ENCODE assay signal across 7 cellular contexts in genomic region chr6:88827599-88827998, GRCh38.
DNase-seq lines count a peak whose midpoint lies in the region; ATAC-seq, FAIRE-seq and TF ChIP-seq lines count a peak whose summit lies in the region.
"Not testable (repeated sequence)": the region's sequence is repeated elsewhere in the genome, so short reads cannot be mapped to it uniquely, and the experiment has no call there.

No MANE protein-coding gene starts in this region.

- H3K4me1 Mint-ChIP-seq in Calu3 (ENCODE audit: low read depth, unreplicated experiment): not testable (repeated sequence)
- peaks cover 15% of the 10 kb centered on the region for H3K4me1 Mint-ChIP-seq in WTC11
- H3K4me1 Mint-ChIP-seq in stimulated activated naive B cell treated with anti-CD40 and anti-IgM and Interleukin-4, amounts not matched to agents 10 μg/mL and 1 μg/mL and 100 μg/mL, for 72 hours: peaks cover 3 to 11% of the 10 kb centered on the region in 2 donors

- not testable (repeated sequence) for H3K36me3 Mint-ChIP-seq in Calu3 (ENCODE audit: insufficient read depth, unreplicated experiment)
- peaks cover 51% of the 10 kb centered on the region for H3K36me3 Mint-ChIP-seq in WTC11
- H3K36me3 Mint-ChIP-seq in stimulated activated naive B cell treated with anti-CD40 and anti-IgM and Interleukin-4, amounts not matched to agents 10 μg/mL and 1 μg/mL and 100 μg/mL, for 72 hours: peaks cover 58 to 65% of the 10 kb centered on the region in 2 donors

- CTCF ChIA-PET in Calu3 (lab: Charles Lee); HepG2 (lab: Yijun Ruan, JAX; ENCODE audit: low intra/inter-chr PET ratio, low total read pairs): not testable (repeated sequence)
- CTCF ChIA-PET in WTC11 (lab: Charles Lee): interaction anchor here (0.6 kb wide), 1 partner anchor 10 kb away, joined by 3 read pairs; no protein-coding TSS in a partner anchor

- H2AFZ ChIP-seq in HepG2 (ENCODE audit: low read length): not testable (repeated sequence)

- not testable (repeated sequence) for H3K79me2 ChIP-seq in HepG2 (ENCODE audit: insufficient read depth, low read length)

- not testable (repeated sequence) for H3K27ac Mint-ChIP-seq in Calu3 (ENCODE audit: unreplicated experiment); WTC11
- H3K27ac Mint-ChIP-seq in stimulated activated naive B cell treated with anti-CD40 and anti-IgM and Interleukin-4, amounts not matched to agents 10 μg/mL and 1 μg/mL and 100 μg/mL, for 72 hours: peak overlapping the region; percentile 9

- H3K4me1 ChIP-seq in HUES48 (ENCODE audit: control insufficient read depth, insufficient read depth, low read length): not testable (repeated sequence)
- H3K4me1 ChIP-seq in HepG2 (ENCODE audit: insufficient read depth, low read length): peaks cover 40% of the 10 kb centered on the region

- DNase-seq in Calu3 (peak; percentile 4), NCI-H69 (lab: John Stamatoyannopoulos, UW) (peak; percentile 65), WTC11 (ENCODE audit: low spot score) (peak; percentile 28), iPS DF 19.7 (ENCODE audit: low read depth, low spot score) (peak; percentile 23)
- DNase-seq in HepG2 (ENCODE audit: low spot score); stimulated activated naive B cell treated with anti-CD40 and anti-IgM and Interleukin-4, amounts not matched to agents 10 μg/mL and 1 μg/mL and 100 μg/mL, for 72 hours: not testable (repeated sequence)

- not testable (repeated sequence) for H3K4me2 ChIP-seq in HepG2 (ENCODE audit: low read depth, low read length)

- H3K27me3 Mint-ChIP-seq in Calu3 (ENCODE audit: unreplicated experiment); WTC11 (ENCODE audit: low read depth); stimulated activated naive B cell treated with anti-CD40 and anti-IgM and Interleukin-4, amounts not matched to agents 10 μg/mL and 1 μg/mL and 100 μg/mL, for 72 hours: not testable (repeated sequence)

- POLR2A ChIA-PET in WTC11 (lab: Charles Lee); HepG2 (lab: Yijun Ruan, JAX): not testable (repeated sequence)

- H3K9ac ChIP-seq in HUES48 (ENCODE audit: low read depth, low read length); HepG2 (ENCODE audit: insufficient read depth, low read depth, low read length): not testable (repeated sequence)

- in situ Hi-C loops in HepG2 (cut with HindIII; ENCODE audit: extremely low pct_ligation_motif_present, low pct_unique_long_range_greater_than_20kb): not testable (repeated sequence)

- not testable (repeated sequence) for H3K4me3 ChIP-seq in HUES48 (ENCODE audit: low read depth, low read length); HepG2 (replicated peaks in 1 of 3; ENCODE audit: insufficient read depth in 1 of 3, low read depth in 2 of 3, low read length in 3 of 3)

- peak overlapping the region; percentile 75 for H3K27ac ChIP-seq in HUES48 (ENCODE audit: low read depth, low read length)
- H3K27ac ChIP-seq in HepG2 (ENCODE audit: extremely low read length, insufficient read depth, low read length): not testable (repeated sequence)

- BruUV-seq in Calu3 (replicated peaks; lab: Mats Ljungman, UMichigan); HepG2 (replicated peaks; lab: Mats Ljungman, UMichigan): not testable (repeated sequence)

- not testable (repeated sequence) for H3K4me3 Mint-ChIP-seq in Calu3 (ENCODE audit: low read depth, unreplicated experiment); WTC11; stimulated activated naive B cell treated with anti-CD40 and anti-IgM and Interleukin-4, amounts not matched to agents 10 μg/mL and 1 μg/mL and 100 μg/mL, for 72 hours

- not testable (repeated sequence) for H4K20me1 ChIP-seq in HepG2 (ENCODE audit: insufficient read depth, low read length)

- not testable (repeated sequence) for FAIRE-seq in HepG2 (lab: Jason Lieb, UNC)

- H3K9me3 ChIP-seq in HUES48 (ENCODE audit: control insufficient read depth, insufficient read depth, low read length); HepG2 (ENCODE audit: low read length): not testable (repeated sequence)

- peaks cover 14% of the 10 kb centered on the region for H3K9me3 Mint-ChIP-seq in Calu3 (ENCODE audit: low read depth, unreplicated experiment)
- peaks cover 56% of the 10 kb centered on the region for H3K9me3 Mint-ChIP-seq in WTC11
- H3K9me3 Mint-ChIP-seq in stimulated activated naive B cell treated with anti-CD40 and anti-IgM and Interleukin-4, amounts not matched to agents 10 μg/mL and 1 μg/mL and 100 μg/mL, for 72 hours: peaks cover 22 to 23% of the 10 kb centered on the region in 2 donors

- WGBS in HepG2 (ENCODE audit: low lambda C conversion rate): 33% methylated on average over 1 of the region's 4 CpGs

- H3K36me3 ChIP-seq in HUES48 (ENCODE audit: control insufficient read depth, insufficient read depth, low read length); HepG2 (replicated peaks in 1 of 2; ENCODE audit: control insufficient read depth in 1 of 2, insufficient read depth in 2 of 2, low read length in 2 of 2): not testable (repeated sequence)

- TF ChIP-seq EP300 in HepG2 (IDR thresholded peaks at IDR 0.05; ENCODE audit: low read depth in 2 of 2, low read length in 2 of 2); HepG2 (CRISPR knock-in tag; IDR thresholded peaks at IDR 0.05; ENCODE audit: borderline replicate concordance): not testable (repeated sequence)

- not testable (repeated sequence) for TF ChIP-seq POLR2A in HepG2 (IDR thresholded peaks at IDR 0.05; ENCODE audit: insufficient read depth in 1 of 2, low read depth in 2 of 2, low read length in 2 of 2)

- TF ChIP-seq RAD21 in HepG2 (CRISPR knock-in tag; IDR thresholded peaks at IDR 0.05): not testable (repeated sequence)

- H3K27me3 ChIP-seq in HUES48 (ENCODE audit: control insufficient read depth, insufficient read depth, low read length); HepG2 (ENCODE audit: control insufficient read depth in 1 of 2, insufficient read depth in 2 of 2, low read length in 2 of 2): not testable (repeated sequence)

- intact Hi-C loops in Calu3 (cut with micrococcal nuclease; ENCODE audit: unreplicated experiment); HepG2 (cut with micrococcal nuclease; ENCODE audit: unreplicated experiment): not testable (repeated sequence)

- TF ChIP-seq CTCF in Calu3 (IDR thresholded peaks at IDR 0.05; ENCODE audit: unreplicated experiment); WTC11 (IDR thresholded peaks at IDR 0.05); HepG2 (CRISPR knock-in tag; IDR thresholded peaks at IDR 0.05): not testable (repeated sequence)

- ATAC-seq in WTC11: peak; percentile 78
- not testable (repeated sequence) for ATAC-seq in HepG2; stimulated activated naive B cell treated with anti-CD40 and anti-IgM and Interleukin-4, amounts not matched to agents 10 μg/mL and 1 μg/mL and 100 μg/mL, for 72 hours (replicated peaks)

TF ChIP-seq in WTC11, 78 proteins besides CTCF, POLR2A, EP300 and RAD21:
- 0 out of 2 replicates have a peak, but pooled peaks have one; percentile 15 for TF ChIP-seq TEAD1 (CRISPR knock-in tag; IDR thresholded peaks at IDR 0.05)
- peak; percentile 65 for TF ChIP-seq FOXK1 (CRISPR knock-in tag; IDR thresholded peaks at IDR 0.05)

TF ChIP-seq in HepG2, 621 proteins besides CTCF, POLR2A, EP300 and RAD21:
- TF ChIP-seq ZNF281 (CRISPR knock-in tag; IDR thresholded peaks at IDR 0.05; ENCODE audit: borderline replicate concordance) (peak; percentile 72; the same call in 1 of the 2 replicates), TBX2 (CRISPR knock-in tag; IDR thresholded peaks at IDR 0.05; ENCODE audit: borderline replicate concordance) (0 out of 2 replicates have a peak, but pooled peaks have one; percentile 15), FOXA1 (CRISPR knock-in tag; IDR thresholded peaks at IDR 0.05) (peak; percentile 24; the same call in 1 of the 2 replicates), ZMYM4 (CRISPR knock-in tag; IDR thresholded peaks at IDR 0.05) (peak; percentile 48; the same call in 1 of the 2 replicates)
- TF ChIP-seq FOXA1 (IDR thresholded peaks at IDR 0.05): not testable (repeated sequence)
